ENCODE assay signal across 1 cellular context in genomic region chr7:130417215-130417614, GRCh38.
TF ChIP-seq lines count a peak whose summit lies in the region.

No MANE protein-coding gene starts in this region.

TF ChIP-seq in K562, 482 proteins besides CTCF, POLR2A, EP300 and RAD21:
- TF ChIP-seq THRB (CRISPR knock-in tag; conservative IDR thresholded peaks at IDR 0.05) (no peak), RNF2 (IDR thresholded peaks at IDR 0.05) (0 out of 2 replicates have a peak, but pooled peaks have one; percentile 15)
